36 cellular contexts compared by ENCODE assay signal in genomic region chr1:242546441-242546840, GRCh38. TPM values are rescaled to one million over a fixed set of nuclear protein-coding genes. Genes with fewer than 3 reads are reported as not detected.
"Had no signal": no experiment of that assay in that cellular context is flagged by ENCODE, and none has a peak within 500 bp of the region (broad histone marks: within the 10 kb centered on the region; RNA-seq: fewer than 3 reads in every experiment).

No MANE protein-coding gene starts in this region.

- ATAC-seq: activated naive CD4-positive, alpha-beta T cell treated with anti-CD3 and anti-CD28 coated beads, Interleukin-2, amount 50 U/mL, for 72 hours; activated naive CD8-positive, alpha-beta T cell treated with anti-CD3 and anti-CD28 coated beads, Interleukin-2, amount 50 U/mL, for 24 hours; activated T-cell treated with anti-CD3 and anti-CD28 coated beads, Interleukin-2, amount 50 U/mL, for 4 hours; activated T-cell treated with anti-CD3 and anti-CD28 coated beads, Interleukin-2, amount 50 U/mL, for 72 hours; activated T-helper 17 cell treated with anti-CD3 and anti-CD28 coated beads, Interleukin-2, amount 50 U/mL, for 72 hours; body of pancreas had no signal

- H3K36me3 ChIP-seq: adrenal gland, ascending aorta, brain microvascular endothelial cell, breast epithelium, cardiac muscle cell, colonic mucosa had no signal

- H3K4me1 ChIP-seq: adrenal gland, ascending aorta, body of pancreas, breast epithelium, colonic mucosa had no signal

- H3K4me3 ChIP-seq: adrenal gland, ascending aorta, body of pancreas, breast epithelium, cardiac muscle cell, colonic mucosa had no signal

- H3K27me3 ChIP-seq: adrenal gland, ascending aorta, body of pancreas, brain microvascular endothelial cell, breast epithelium, cardiac muscle cell, colonic mucosa had no signal

- H3K27ac ChIP-seq: adrenal gland, ascending aorta, body of pancreas, brain microvascular endothelial cell, breast epithelium, cardiac muscle cell, colonic mucosa had no signal

- H3K9me3 ChIP-seq: adrenal gland, ascending aorta, body of pancreas, breast epithelium, colonic mucosa had no signal

- FAIRE-seq: astrocyte, bronchial epithelial cell, colon had no signal

- DNase-seq: activated effector memory CD4-positive, alpha-beta T cell treated with anti-CD3 and anti-CD28 coated beads, Interleukin-2, amount 50 U/mL, for 16 hours; activated effector memory CD4-positive, alpha-beta T cell treated with Interleukin-2 at 50 U/mL for 16 hours; activated gamma-delta T cell; activated gamma-delta T cell treated with Interleukin-2 at 50 U/mL for 16 hours; activated naive CD4-positive, alpha-beta T cell; activated naive CD4-positive, alpha-beta T cell treated with anti-CD3 and anti-CD28 coated beads for 36 hours; activated naive CD4-positive, alpha-beta T cell treated with anti-CD3 and anti-CD28 coated beads, Interleukin-2, amount 10 ng/mL, durations not matched to agents 7 days and 5 days; activated naive CD4-positive, alpha-beta T cell treated with anti-CD3 and anti-CD28 coated beads, Interleukin-2, amount 50 U/mL, for 16 hours; activated naive CD4-positive, alpha-beta T cell treated with Interleukin-2 at 50 U/mL for 16 hours; activated naive CD8-positive, alpha-beta T cell treated with anti-CD3 and anti-CD28 coated beads for 36 hours; activated naive CD8-positive, alpha-beta T cell treated with anti-CD3 and anti-CD28 coated beads, Interleukin-2, amount 10 ng/mL, durations not matched to agents 7 days and 5 days; activated naive CD8-positive, alpha-beta T cell treated with anti-CD3 and anti-CD28 coated beads, Interleukin-2, amount 50 U/mL, for 24 hours; activated T-cell treated with anti-CD3 and anti-CD28 coated beads, Interleukin-2, amount 50 U/mL, for 4 hours; activated T-cell treated with anti-CD3 and anti-CD28 coated beads, Interleukin-2, amount 50 U/mL, for 72 hours; adrenal gland; amniotic stem cell; amygdala; anterior cingulate cortex; aorta; body of pancreas; brain microvascular endothelial cell; caudate nucleus; central memory CD4-positive, alpha-beta T cell; cerebellar nuclear complex; colonic mucosa had no signal

RNA-seq across cellular contexts. Expression of gene PLD5, which starts 21.9 kb away (rescaled TPM):
- total RNA-seq: activated naive CD4-positive, alpha-beta T cell treated with anti-CD3 and anti-CD28 coated beads for 36 hours; activated naive CD4-positive, alpha-beta T cell treated with anti-CD3 and anti-CD28 coated beads, Interleukin-2, amount 50 U/mL, for 72 hours; activated naive CD8-positive, alpha-beta T cell treated with anti-CD3 and anti-CD28 coated beads for 36 hours; activated naive CD8-positive, alpha-beta T cell treated with anti-CD3 and anti-CD28 coated beads, Interleukin-2, amount 10 ng/mL, durations not matched to agents 7 days and 5 days; activated T-cell treated with anti-CD3 and anti-CD28 coated beads, Interleukin-2, amount 50 U/mL, for 4 hours; activated T-cell treated with anti-CD3 and anti-CD28 coated beads, Interleukin-2, amount 50 U/mL, for 72 hours; activated T-helper 1 cell treated with anti-CD3 and anti-CD28 coated beads, Interleukin-12 subunit alpha, Interleukin-12 subunit beta, Interleukin-2, Interleukin-4 antibody, amounts not matched to agents 30 ng/mL and 10 ng/mL and 1 ng/mL, durations not matched to agents 14 hours and 24 hours and 36 hours; activated T-helper 17 cell treated with anti-CD3 and anti-CD28 coated beads, Interleukin-2, amount 50 U/mL, for 72 hours; activated T-helper 2 cell treated with anti-CD3 and anti-CD28 coated beads, Interferon-gamma antibody, Interleukin-2, Interleukin-4, amounts not matched to agents 10 μg/mL and 5 μg/mL and 100 μg/mL, durations not matched to agents 14 hours and 24 hours and 36 hours; chondrocyte had no signal
